Comparison of ENCODE assay signal across 11 cellular contexts in the genomic region with DNA sequence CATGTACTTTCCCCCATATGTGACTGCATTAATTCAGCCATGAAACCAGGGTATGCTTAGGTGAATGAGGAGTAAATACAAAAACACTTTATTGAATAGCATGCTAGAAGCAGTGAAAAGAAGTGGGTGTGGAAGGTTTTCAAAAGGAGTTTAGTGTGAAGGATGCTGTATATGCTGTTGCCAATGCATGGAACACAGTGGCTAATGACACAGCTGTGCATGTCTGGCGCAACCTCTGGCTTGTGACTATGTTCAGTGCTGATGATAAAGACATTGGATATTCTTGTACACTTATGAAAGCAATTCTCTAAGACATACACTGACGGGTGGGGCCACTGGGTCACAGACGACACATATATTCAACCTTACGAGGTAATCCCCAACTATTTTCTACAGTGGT. TPM values are rescaled to one million over a fixed set of nuclear protein-coding genes. Genes with fewer than 3 reads are reported as not detected.
DNase-seq lines count a peak whose midpoint lies in the region; ATAC-seq and TF ChIP-seq lines count a peak whose summit lies in the region.
"Had no signal": no experiment of that assay in that cellular context is flagged by ENCODE, and none has a peak within 500 bp of the region (broad histone marks: within the 10 kb centered on the region; RNA-seq: fewer than 3 reads in every experiment).

No MANE protein-coding gene starts in this region.

- DNase-seq in AG04450 (ENCODE audit: low read depth, low spot score), result no peak
- DNase-seq in activated T-helper 2 cell treated with anti-CD3 and anti-CD28 coated beads, Interferon-gamma antibody, Interleukin-2, Interleukin-4, amounts not matched to agents 10 μg/mL and 5 μg/mL and 100 μg/mL, durations not matched to agents 14 hours and 24 hours and 36 hours (ENCODE audit: low spot score), result no peak
- no peak for DNase-seq in endodermal cell
- DNase-seq in NCI-H2107 (lab: John Stamatoyannopoulos, UW), result no peak
- DNase-seq in HAP-1 (ENCODE audit: low spot score in 2 of 2), result no peak
- DNase-seq in NCI-H524 treated with DMSO at 0.1 percent for 48 hours (lab: John Stamatoyannopoulos, UW), result no peak
- DNase-seq: activated effector memory CD4-positive, alpha-beta T cell treated with Interleukin-2 at 50 U/mL for 16 hours had no signal

- 94 to 100% methylated on average over 2 to 4 of the region's 4 CpGs for WGBS in endodermal cell (ENCODE audit: insufficient coverage in 1 of 2, insufficient read length in 1 of 2), 2 experiments

- CTCF ChIA-PET in AG04450 (lab: Charles Lee), result interaction anchor here (0.6 to 1.4 kb wide), 8 partner anchors 15 to 747 kb away, joined by 3 to 9 read pairs (median 4); no protein-coding TSS in a partner anchor

- in situ Hi-C loops in HAP-1 (cut with MboI; ENCODE audit: low sequenced_read_pairs), result no loop called here

- peaks cover 4% of the 10 kb centered on the region for H3K27me3 Mint-ChIP-seq in activated T-helper 2 cell treated with anti-CD3 and anti-CD28 coated beads, Interferon-gamma antibody, Interleukin-2, Interleukin-4, amounts not matched to agents 10 μg/mL and 5 μg/mL and 100 μg/mL, durations not matched to agents 14 hours and 24 hours and 36 hours (ENCODE audit: low read depth)
- H3K27me3 Mint-ChIP-seq in endodermal cell (ENCODE audit: insufficient read depth), result peaks cover 11% of the 10 kb centered on the region

- peaks cover 19% of the 10 kb centered on the region for H3K4me1 Mint-ChIP-seq in activated T-helper 2 cell treated with anti-CD3 and anti-CD28 coated beads, Interferon-gamma antibody, Interleukin-2, Interleukin-4, amounts not matched to agents 10 μg/mL and 5 μg/mL and 100 μg/mL, durations not matched to agents 14 hours and 24 hours and 36 hours (ENCODE audit: low read depth)
- H3K4me1 Mint-ChIP-seq in endodermal cell, result peaks cover 29% of the 10 kb centered on the region

- no peaks in the 10 kb centered on the region for H3K36me3 ChIP-seq in endodermal cell (ENCODE audit: control insufficient read depth, insufficient read depth, low read length)
- H3K36me3 ChIP-seq in HAP-1 (replicated peaks), result no peaks in the 10 kb centered on the region

- peak overlapping the region; percentile 64 for H3K27ac Mint-ChIP-seq in activated T-helper 2 cell treated with anti-CD3 and anti-CD28 coated beads, Interferon-gamma antibody, Interleukin-2, Interleukin-4, amounts not matched to agents 10 μg/mL and 5 μg/mL and 100 μg/mL, durations not matched to agents 14 hours and 24 hours and 36 hours
- no peak overlapping the region for H3K27ac Mint-ChIP-seq in endodermal cell
- H3K27ac Mint-ChIP-seq: type B pancreatic cell had no signal

- H3K4me3 Mint-ChIP-seq in activated T-helper 2 cell treated with anti-CD3 and anti-CD28 coated beads, Interferon-gamma antibody, Interleukin-2, Interleukin-4, amounts not matched to agents 10 μg/mL and 5 μg/mL and 100 μg/mL, durations not matched to agents 14 hours and 24 hours and 36 hours (ENCODE audit: low read depth), result no peak overlapping the region
- no peak overlapping the region for H3K4me3 Mint-ChIP-seq in endodermal cell
- H3K4me3 Mint-ChIP-seq: type B pancreatic cell had no signal

- no peaks in the 10 kb centered on the region for H3K9me3 Mint-ChIP-seq in activated T-helper 2 cell treated with anti-CD3 and anti-CD28 coated beads, Interferon-gamma antibody, Interleukin-2, Interleukin-4, amounts not matched to agents 10 μg/mL and 5 μg/mL and 100 μg/mL, durations not matched to agents 14 hours and 24 hours and 36 hours
- peaks cover 7% of the 10 kb centered on the region for H3K9me3 Mint-ChIP-seq in endodermal cell
- H3K9me3 Mint-ChIP-seq: type B pancreatic cell had no signal

- intact Hi-C loops in activated T-helper 2 cell treated with anti-CD3 and anti-CD28 coated beads, Interferon-gamma antibody, Interleukin-2, Interleukin-4, amounts not matched to agents 10 μg/mL and 5 μg/mL and 100 μg/mL, durations not matched to agents 14 hours and 24 hours and 36 hours (cut with micrococcal nuclease), result loop anchor here (1.0 to 5.0 kb wide), 3 partner anchors 10 to 530 kb away; no protein-coding TSS in a partner anchor

- H3K4me3 ChIP-seq in AG04450 (ENCODE audit: low read depth, low read length) (no peak overlapping the region), endodermal cell (ENCODE audit: low read length) (no peak overlapping the region), HAP-1 (no peak overlapping the region)
- H3K4me3 ChIP-seq: SK-N-MC had no signal

- peaks cover under 1% of the 10 kb centered on the region for H3K4me1 ChIP-seq in endodermal cell (ENCODE audit: control insufficient read depth, insufficient read depth, low read length)
- H3K4me1 ChIP-seq in HAP-1, result peaks cover under 1% of the 10 kb centered on the region

- H3K27me3 ChIP-seq in AG04450 (ENCODE audit: control insufficient read depth, insufficient read depth, low read length) (peaks cover 6% of the 10 kb centered on the region), endodermal cell (ENCODE audit: control insufficient read depth, insufficient read depth, low read length, poor library complexity, severe bottlenecking) (peaks cover 9% of the 10 kb centered on the region), HAP-1 (ENCODE audit: low read depth) (no peaks in the 10 kb centered on the region)

- H3K9me3 ChIP-seq in AG04450 (ENCODE audit: control insufficient read depth, insufficient read depth, low read length) (no peaks in the 10 kb centered on the region), endodermal cell (ENCODE audit: control insufficient read depth, low read length) (no peaks in the 10 kb centered on the region), HAP-1 (no peaks in the 10 kb centered on the region)

- no peak overlapping the region for H3K9ac ChIP-seq in endodermal cell (ENCODE audit: extremely low read depth, low read length, poor library complexity, severe bottlenecking)

- H3K36me3 Mint-ChIP-seq in activated T-helper 2 cell treated with anti-CD3 and anti-CD28 coated beads, Interferon-gamma antibody, Interleukin-2, Interleukin-4, amounts not matched to agents 10 μg/mL and 5 μg/mL and 100 μg/mL, durations not matched to agents 14 hours and 24 hours and 36 hours (ENCODE audit: low read depth), result no peaks in the 10 kb centered on the region
- no peaks in the 10 kb centered on the region for H3K36me3 Mint-ChIP-seq in endodermal cell (ENCODE audit: low read depth)
- H3K36me3 Mint-ChIP-seq: type B pancreatic cell had no signal

- POLR2A ChIA-PET in AG04450 (lab: Yijun Ruan, JAX), result interaction anchor here (0.6 to 0.7 kb wide), 3 partner anchors 366 to 1852 kb away, joined by 3 to 7 read pairs (median 4); no protein-coding TSS in a partner anchor

- ATAC-seq in GM19351 (IDR thresholded peaks at IDR 0.05; ENCODE audit: unreplicated experiment) (peak; percentile 37), HG03025 (IDR thresholded peaks at IDR 0.05; ENCODE audit: low FRiP score, unreplicated experiment) (peak; percentile 46)

- no peak for TF ChIP-seq CTCF in AG04450 (IDR thresholded peaks at IDR 0.05; ENCODE audit: low read depth, low read length)
- TF ChIP-seq CTCF in endodermal cell (conservative IDR thresholded peaks at IDR 0.05), result no peak

- H3K27ac ChIP-seq in AG04450 (ENCODE audit: low read depth, low read length) (peak overlapping the region; percentile 34), endodermal cell (ENCODE audit: low read depth, low read length) (no peak overlapping the region)
- H3K27ac ChIP-seq: SK-N-MC had no signal

RNA-seq across cellular contexts. Expression of a gene that starts 55.2 kb away (rescaled TPM):
- not detected in 2 replicates for polyA plus RNA-seq in AG04450 (2011; rRNA removed)
- not detected in 2 replicates for polyA minus RNA-seq in AG04450 (2011; rRNA and poly(A)+ RNA removed)
- total RNA-seq in activated T-helper 2 cell treated with anti-CD3 and anti-CD28 coated beads, Interferon-gamma antibody, Interleukin-2, Interleukin-4, amounts not matched to agents 10 μg/mL and 5 μg/mL and 100 μg/mL, durations not matched to agents 14 hours and 24 hours and 36 hours, result 0.16 and 0.21 TPM in 2 replicates
- total RNA-seq in endodermal cell, result 10 to 100 TPM in 1 of 2 donors, 1 to 10 TPM in 1; 5.2 to 10.1 TPM
- polyA plus RNA-seq in endodermal cell (2013, experiment 1 of 2), result 53.2 TPM
- polyA plus RNA-seq in endodermal cell (2013, experiment 2 of 2), result 46.1 TPM

RNA-seq across cellular contexts. Expression of a gene that starts 55.5 kb away (rescaled TPM):
- polyA plus RNA-seq in AG04450 (2011; rRNA removed), result 5.8 and 8.6 TPM in 2 replicates
- polyA minus RNA-seq in AG04450 (2011; rRNA and poly(A)+ RNA removed), result 5.7 and 10.8 TPM in 2 replicates
- total RNA-seq in activated T-helper 2 cell treated with anti-CD3 and anti-CD28 coated beads, Interferon-gamma antibody, Interleukin-2, Interleukin-4, amounts not matched to agents 10 μg/mL and 5 μg/mL and 100 μg/mL, durations not matched to agents 14 hours and 24 hours and 36 hours, result 9.2 and 9.4 TPM in 2 replicates
- 1 to 10 TPM; 6.6 to 6.9 TPM for total RNA-seq in endodermal cell
- polyA plus RNA-seq in endodermal cell (2013, experiment 1 of 2), result 5.3 TPM
- 5.4 TPM for polyA plus RNA-seq in endodermal cell (2013, experiment 2 of 2)
